1 cellular context compared by ENCODE assay signal in the genomic region with DNA sequence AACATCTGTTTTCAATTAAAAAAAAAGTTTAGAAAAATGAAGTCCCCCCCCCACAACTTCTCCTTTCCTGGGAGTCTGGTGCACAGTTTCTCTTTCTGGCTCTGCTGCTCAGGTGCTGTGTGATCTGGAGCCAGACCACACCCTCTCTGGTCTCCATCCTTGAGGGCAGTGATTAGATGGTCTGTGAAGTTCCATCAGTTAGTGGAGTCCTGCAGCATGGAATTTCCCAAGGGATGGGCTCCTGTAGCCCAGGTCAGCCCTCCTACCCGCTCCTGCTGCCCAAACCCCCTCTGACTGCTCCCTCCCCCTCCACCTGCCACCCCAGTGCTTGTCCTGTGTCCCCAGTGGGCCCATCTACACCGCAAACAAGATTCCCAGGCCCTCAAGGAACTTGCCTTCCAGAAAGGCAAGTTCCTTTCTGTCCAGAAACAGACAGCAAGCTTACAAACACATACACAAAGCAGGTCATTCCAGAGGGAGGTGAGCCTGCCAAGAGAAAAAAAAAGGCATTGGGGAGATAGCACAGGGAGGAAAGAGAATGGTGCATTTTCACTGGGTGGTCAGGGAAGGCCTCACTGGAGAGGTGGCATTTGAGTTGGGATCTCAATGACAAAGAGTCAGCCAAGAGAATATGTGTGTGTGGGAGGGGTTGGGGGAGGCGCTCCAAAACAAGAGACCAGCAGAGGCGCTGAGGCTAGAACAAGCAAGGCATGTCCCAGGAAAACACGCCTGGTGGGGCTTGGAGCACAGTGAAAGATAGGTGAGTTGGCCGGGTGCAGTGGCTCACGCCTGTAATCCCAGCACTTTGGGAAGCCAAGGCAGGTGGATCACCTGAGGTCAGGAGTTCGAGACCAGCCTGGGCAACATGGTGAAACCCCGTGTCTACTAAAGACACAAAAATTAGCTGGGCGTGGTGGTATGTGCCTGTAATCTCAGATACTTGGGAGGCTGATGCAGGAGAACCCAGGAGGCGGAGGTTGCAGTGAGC.
TF ChIP-seq lines count a peak whose summit lies in the region.

No MANE protein-coding gene starts in this region.

TF ChIP-seq in K562, 482 proteins besides CTCF, POLR2A, EP300 and RAD21 (continued from another document and continues in another):
- TF ChIP-seq, protein P1, sequence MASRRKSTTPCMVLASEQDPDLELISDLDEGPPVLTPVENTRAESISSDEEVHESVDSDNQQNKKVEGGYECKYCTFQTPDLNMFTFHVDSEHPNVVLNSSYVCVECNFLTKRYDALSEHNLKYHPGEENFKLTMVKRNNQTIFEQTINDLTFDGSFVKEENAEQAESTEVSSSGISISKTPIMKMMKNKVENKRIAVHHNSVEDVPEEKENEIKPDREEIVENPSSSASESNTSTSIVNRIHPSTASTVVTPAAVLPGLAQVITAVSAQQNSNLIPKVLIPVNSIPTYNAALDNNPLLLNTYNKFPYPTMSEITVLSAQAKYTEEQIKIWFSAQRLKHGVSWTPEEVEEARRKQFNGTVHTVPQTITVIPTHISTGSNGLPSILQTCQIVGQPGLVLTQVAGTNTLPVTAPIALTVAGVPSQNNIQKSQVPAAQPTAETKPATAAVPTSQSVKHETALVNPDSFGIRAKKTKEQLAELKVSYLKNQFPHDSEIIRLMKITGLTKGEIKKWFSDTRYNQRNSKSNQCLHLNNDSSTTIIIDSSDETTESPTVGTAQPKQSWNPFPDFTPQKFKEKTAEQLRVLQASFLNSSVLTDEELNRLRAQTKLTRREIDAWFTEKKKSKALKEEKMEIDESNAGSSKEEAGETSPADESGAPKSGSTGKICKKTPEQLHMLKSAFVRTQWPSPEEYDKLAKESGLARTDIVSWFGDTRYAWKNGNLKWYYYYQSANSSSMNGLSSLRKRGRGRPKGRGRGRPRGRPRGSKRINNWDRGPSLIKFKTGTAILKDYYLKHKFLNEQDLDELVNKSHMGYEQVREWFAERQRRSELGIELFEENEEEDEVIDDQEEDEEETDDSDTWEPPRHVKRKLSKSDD (conservative IDR thresholded peaks at IDR 0.05; ENCODE audit: low read length): no peak
- TF ChIP-seq, protein P2, sequence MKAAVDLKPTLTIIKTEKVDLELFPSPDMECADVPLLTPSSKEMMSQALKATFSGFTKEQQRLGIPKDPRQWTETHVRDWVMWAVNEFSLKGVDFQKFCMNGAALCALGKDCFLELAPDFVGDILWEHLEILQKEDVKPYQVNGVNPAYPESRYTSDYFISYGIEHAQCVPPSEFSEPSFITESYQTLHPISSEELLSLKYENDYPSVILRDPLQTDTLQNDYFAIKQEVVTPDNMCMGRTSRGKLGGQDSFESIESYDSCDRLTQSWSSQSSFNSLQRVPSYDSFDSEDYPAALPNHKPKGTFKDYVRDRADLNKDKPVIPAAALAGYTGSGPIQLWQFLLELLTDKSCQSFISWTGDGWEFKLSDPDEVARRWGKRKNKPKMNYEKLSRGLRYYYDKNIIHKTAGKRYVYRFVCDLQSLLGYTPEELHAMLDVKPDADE (conservative IDR thresholded peaks at IDR 0.05; ENCODE audit: control insufficient read depth, low read depth, low read length): no peak
- no peak for TF ChIP-seq GATAD2B (IDR thresholded peaks at IDR 0.05; ENCODE audit: borderline replicate concordance)
- TF ChIP-seq, protein P3, sequence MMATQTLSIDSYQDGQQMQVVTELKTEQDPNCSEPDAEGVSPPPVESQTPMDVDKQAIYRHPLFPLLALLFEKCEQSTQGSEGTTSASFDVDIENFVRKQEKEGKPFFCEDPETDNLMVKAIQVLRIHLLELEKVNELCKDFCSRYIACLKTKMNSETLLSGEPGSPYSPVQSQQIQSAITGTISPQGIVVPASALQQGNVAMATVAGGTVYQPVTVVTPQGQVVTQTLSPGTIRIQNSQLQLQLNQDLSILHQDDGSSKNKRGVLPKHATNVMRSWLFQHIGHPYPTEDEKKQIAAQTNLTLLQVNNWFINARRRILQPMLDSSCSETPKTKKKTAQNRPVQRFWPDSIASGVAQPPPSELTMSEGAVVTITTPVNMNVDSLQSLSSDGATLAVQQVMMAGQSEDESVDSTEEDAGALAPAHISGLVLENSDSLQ (IDR thresholded peaks at IDR 0.05): no peak
- no peak for TF ChIP-seq ZNF717 (CRISPR knock-in tag; IDR thresholded peaks at IDR 0.05)
- TF ChIP-seq MCM2 (IDR thresholded peaks at IDR 0.05; ENCODE audit: low read depth): no peak
- TF ChIP-seq SMAD3 (CRISPR knock-in tag; conservative IDR thresholded peaks at IDR 0.05): no peak
- no peak for TF ChIP-seq ZNF253 (CRISPR knock-in tag; conservative IDR thresholded peaks at IDR 0.05)
- TF ChIP-seq ZNF778 (CRISPR knock-in tag; IDR thresholded peaks at IDR 0.05): no peak
- no peak for TF ChIP-seq HNRNPUL1 (IDR thresholded peaks at IDR 0.05; ENCODE audit: low read length)
- TF ChIP-seq, protein P4, sequence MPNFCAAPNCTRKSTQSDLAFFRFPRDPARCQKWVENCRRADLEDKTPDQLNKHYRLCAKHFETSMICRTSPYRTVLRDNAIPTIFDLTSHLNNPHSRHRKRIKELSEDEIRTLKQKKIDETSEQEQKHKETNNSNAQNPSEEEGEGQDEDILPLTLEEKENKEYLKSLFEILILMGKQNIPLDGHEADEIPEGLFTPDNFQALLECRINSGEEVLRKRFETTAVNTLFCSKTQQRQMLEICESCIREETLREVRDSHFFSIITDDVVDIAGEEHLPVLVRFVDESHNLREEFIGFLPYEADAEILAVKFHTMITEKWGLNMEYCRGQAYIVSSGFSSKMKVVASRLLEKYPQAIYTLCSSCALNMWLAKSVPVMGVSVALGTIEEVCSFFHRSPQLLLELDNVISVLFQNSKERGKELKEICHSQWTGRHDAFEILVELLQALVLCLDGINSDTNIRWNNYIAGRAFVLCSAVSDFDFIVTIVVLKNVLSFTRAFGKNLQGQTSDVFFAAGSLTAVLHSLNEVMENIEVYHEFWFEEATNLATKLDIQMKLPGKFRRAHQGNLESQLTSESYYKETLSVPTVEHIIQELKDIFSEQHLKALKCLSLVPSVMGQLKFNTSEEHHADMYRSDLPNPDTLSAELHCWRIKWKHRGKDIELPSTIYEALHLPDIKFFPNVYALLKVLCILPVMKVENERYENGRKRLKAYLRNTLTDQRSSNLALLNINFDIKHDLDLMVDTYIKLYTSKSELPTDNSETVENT (CRISPR knock-in tag; IDR thresholded peaks at IDR 0.05): no peak
- no peak for TF ChIP-seq NFXL1 (CRISPR knock-in tag; IDR thresholded peaks at IDR 0.05)
- TF ChIP-seq, protein P5, sequence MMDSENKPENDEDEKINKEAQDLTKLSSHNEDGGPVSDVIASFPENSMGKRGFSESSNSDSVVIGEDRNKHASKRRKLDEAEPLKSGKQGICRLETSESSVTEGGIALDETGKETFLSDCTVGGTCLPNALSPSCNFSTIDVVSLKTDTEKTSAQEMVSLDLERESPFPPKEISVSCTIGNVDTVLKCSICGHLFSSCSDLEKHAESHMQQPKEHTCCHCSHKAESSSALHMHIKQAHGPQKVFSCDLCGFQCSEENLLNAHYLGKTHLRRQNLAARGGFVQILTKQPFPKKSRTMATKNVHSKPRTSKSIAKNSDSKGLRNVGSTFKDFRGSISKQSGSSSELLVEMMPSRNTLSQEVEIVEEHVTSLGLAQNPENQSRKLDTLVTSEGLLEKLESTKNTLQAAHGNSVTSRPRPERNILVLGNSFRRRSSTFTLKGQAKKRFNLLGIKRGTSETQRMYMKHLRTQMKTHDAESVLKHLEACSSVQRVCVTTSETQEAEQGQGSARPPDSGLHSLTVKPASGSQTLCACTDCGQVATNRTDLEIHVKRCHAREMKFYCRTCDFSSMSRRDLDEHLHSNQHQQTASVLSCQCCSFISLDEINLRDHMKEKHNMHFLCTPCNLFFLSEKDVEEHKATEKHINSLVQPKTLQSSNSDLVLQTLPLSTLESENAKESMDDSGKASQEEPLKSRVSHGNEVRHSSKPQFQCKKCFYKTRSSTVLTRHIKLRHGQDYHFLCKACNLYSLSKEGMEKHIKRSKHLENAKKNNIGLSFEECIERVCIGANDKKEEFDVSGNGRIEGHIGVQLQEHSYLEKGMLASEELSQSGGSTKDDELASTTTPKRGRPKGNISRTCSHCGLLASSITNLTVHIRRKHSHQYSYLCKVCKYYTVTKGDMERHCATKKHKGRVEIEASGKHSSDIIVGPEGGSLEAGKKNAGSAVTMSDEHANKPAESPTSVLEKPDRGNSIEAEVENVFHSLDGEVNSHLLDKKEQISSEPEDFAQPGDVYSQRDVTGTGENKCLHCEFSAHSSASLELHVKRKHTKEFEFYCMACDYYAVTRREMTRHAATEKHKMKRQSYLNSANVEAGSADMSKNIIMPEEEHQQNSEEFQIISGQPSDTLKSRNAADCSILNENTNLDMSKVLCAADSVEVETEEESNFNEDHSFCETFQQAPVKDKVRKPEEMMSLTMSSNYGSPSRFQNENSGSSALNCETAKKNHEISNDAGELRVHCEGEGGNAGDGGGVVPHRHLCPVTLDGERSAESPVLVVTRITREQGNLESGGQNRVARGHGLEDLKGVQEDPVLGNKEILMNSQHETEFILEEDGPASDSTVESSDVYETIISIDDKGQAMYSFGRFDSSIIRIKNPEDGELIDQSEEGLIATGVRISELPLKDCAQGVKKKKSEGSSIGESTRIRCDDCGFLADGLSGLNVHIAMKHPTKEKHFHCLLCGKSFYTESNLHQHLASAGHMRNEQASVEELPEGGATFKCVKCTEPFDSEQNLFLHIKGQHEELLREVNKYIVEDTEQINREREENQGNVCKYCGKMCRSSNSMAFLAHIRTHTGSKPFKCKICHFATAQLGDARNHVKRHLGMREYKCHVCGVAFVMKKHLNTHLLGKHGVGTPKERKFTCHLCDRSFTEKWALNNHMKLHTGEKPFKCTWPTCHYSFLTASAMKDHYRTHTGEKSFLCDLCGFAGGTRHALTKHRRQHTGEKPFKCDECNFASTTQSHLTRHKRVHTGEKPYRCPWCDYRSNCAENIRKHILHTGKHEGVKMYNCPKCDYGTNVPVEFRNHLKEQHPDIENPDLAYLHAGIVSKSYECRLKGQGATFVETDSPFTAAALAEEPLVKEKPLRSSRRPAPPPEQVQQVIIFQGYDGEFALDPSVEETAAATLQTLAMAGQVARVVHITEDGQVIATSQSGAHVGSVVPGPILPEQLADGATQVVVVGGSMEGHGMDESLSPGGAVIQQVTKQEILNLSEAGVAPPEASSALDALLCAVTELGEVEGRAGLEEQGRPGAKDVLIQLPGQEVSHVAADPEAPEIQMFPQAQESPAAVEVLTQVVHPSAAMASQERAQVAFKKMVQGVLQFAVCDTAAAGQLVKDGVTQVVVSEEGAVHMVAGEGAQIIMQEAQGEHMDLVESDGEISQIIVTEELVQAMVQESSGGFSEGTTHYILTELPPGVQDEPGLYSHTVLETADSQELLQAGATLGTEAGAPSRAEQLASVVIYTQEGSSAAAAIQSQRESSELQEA (IDR thresholded peaks at IDR 0.05; ENCODE audit: low read depth): no peak
- TF ChIP-seq CBFB (CRISPR knock-in tag; IDR thresholded peaks at IDR 0.05): no peak
- TF ChIP-seq PRMT5 (CRISPR knock-in tag; IDR thresholded peaks at IDR 0.05): no peak
- no peak for TF ChIP-seq ZNF75A (CRISPR knock-in tag; IDR thresholded peaks at IDR 0.05)
- no peak for TF ChIP-seq ZNF586 (CRISPR knock-in tag; conservative IDR thresholded peaks at IDR 0.05)
- TF ChIP-seq EGR1 (conservative IDR thresholded peaks at IDR 0.05): peak; percentile 41
- TF ChIP-seq ZFP1 (CRISPR knock-in tag; IDR thresholded peaks at IDR 0.05): no peak
- peak; percentile 61; the same call in 1 of the 2 replicates for TF ChIP-seq SOX6 (IDR thresholded peaks at IDR 0.05)
- TF ChIP-seq, protein P6, sequence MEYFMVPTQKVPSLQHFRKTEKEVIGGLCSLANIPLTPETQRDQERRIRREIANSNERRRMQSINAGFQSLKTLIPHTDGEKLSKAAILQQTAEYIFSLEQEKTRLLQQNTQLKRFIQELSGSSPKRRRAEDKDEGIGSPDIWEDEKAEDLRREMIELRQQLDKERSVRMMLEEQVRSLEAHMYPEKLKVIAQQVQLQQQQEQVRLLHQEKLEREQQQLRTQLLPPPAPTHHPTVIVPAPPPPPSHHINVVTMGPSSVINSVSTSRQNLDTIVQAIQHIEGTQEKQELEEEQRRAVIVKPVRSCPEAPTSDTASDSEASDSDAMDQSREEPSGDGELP (CRISPR knock-in tag; IDR thresholded peaks at IDR 0.05; ENCODE audit: borderline replicate concordance): peak; percentile 19; the same call in 1 of the 2 replicates
- no peak for TF ChIP-seq HDAC3 (IDR thresholded peaks at IDR 0.05; ENCODE audit: borderline replicate concordance, partially characterized antibody)
- no peak for TF ChIP-seq KDM2B (CRISPR knock-in tag; IDR thresholded peaks at IDR 0.05)
- no peak for TF ChIP-seq ZNF696 (CRISPR knock-in tag; conservative IDR thresholded peaks at IDR 0.05)
- TF ChIP-seq BRD4 (IDR thresholded peaks at IDR 0.05): no peak
- TF ChIP-seq, protein P7, sequence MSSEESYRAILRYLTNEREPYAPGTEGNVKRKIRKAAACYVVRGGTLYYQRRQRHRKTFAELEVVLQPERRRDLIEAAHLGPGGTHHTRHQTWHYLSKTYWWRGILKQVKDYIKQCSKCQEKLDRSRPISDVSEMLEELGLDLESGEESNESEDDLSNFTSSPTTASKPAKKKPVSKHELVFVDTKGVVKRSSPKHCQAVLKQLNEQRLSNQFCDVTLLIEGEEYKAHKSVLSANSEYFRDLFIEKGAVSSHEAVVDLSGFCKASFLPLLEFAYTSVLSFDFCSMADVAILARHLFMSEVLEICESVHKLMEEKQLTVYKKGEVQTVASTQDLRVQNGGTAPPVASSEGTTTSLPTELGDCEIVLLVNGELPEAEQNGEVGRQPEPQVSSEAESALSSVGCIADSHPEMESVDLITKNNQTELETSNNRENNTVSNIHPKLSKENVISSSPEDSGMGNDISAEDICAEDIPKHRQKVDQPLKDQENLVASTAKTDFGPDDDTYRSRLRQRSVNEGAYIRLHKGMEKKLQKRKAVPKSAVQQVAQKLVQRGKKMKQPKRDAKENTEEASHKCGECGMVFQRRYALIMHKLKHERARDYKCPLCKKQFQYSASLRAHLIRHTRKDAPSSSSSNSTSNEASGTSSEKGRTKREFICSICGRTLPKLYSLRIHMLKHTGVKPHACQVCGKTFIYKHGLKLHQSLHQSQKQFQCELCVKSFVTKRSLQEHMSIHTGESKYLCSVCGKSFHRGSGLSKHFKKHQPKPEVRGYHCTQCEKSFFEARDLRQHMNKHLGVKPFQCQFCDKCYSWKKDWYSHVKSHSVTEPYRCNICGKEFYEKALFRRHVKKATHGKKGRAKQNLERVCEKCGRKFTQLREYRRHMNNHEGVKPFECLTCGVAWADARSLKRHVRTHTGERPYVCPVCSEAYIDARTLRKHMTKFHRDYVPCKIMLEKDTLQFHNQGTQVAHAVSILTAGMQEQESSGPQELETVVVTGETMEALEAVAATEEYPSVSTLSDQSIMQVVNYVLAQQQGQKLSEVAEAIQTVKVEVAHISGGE (CRISPR knock-in tag; IDR thresholded peaks at IDR 0.05): no peak
- TF ChIP-seq, protein P8, sequence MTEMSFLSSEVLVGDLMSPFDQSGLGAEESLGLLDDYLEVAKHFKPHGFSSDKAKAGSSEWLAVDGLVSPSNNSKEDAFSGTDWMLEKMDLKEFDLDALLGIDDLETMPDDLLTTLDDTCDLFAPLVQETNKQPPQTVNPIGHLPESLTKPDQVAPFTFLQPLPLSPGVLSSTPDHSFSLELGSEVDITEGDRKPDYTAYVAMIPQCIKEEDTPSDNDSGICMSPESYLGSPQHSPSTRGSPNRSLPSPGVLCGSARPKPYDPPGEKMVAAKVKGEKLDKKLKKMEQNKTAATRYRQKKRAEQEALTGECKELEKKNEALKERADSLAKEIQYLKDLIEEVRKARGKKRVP (CRISPR knock-in tag; IDR thresholded peaks at IDR 0.05): no peak
- TF ChIP-seq RBM25 (IDR thresholded peaks at IDR 0.05; ENCODE audit: low read depth, low read length, severe bottlenecking): peak; percentile 65
- TF ChIP-seq DMBX1 (CRISPR knock-in tag; IDR thresholded peaks at IDR 0.05; ENCODE audit: borderline replicate concordance): no peak
